10 cellular contexts compared by ENCODE assay signal in the genomic region with DNA sequence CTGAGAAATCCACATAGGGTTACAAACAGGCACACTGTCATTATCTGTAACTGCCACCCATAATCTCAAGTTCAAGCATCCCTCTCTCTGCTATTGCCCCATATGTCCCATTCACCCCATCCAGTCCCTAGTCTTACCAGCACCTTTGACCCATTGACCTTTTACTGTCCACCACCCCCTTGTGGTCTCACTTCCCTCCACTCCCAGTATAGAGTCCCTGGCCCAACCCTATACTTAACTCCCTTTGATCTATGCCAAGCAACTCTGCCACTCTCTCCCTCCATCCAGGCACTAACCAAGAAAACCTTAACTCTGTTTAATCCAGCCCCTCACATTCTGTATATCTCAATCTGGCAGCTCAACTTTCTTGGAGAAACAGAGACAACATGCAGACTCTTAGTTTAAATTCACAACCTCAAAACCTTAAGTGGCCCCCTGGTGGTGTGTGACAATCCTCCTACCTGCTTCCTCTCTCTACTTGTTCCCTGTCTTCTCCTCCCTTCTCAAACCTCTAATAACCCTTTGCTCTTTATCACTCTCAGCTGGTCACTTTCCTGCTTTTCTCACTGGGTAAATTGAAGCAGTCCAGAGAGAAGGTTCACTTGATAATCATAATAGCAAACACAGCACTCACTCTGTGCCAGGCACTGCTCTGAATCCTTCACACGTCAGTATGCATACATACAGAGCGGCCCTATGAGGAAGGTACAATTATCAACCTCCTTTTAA.
DNase-seq lines count a peak whose midpoint lies in the region; ATAC-seq, FAIRE-seq and TF ChIP-seq lines count a peak whose summit lies in the region.
"Had no signal": no experiment of that assay in that cellular context is flagged by ENCODE, and none has a peak within 500 bp of the region (broad histone marks: within the 10 kb centered on the region; RNA-seq: fewer than 3 reads in every experiment).

No MANE protein-coding gene starts in this region.

- no peaks in the 10 kb centered on the region for H3K4me1 ChIP-seq in body of pancreas

- no peak overlapping the region for H3K27ac Mint-ChIP-seq in stimulated activated naive B cell treated with anti-CD40 and anti-IgM and Interleukin-4, amounts not matched to agents 10 μg/mL and 1 μg/mL and 100 μg/mL, for 72 hours
- H3K27ac Mint-ChIP-seq: brain; CD8-positive, alpha-beta T cell had no signal

- intact Hi-C loops in body of pancreas (cut with DNase I): no loop called here

- peak in 6 of 7 experiments; percentile 10 to 42 (median 27) for TF ChIP-seq CTCF in body of pancreas (IDR thresholded peaks at IDR 0.05)

- peaks cover 0 to 5% of the 10 kb centered on the region in 2 donors for H3K4me1 Mint-ChIP-seq in stimulated activated naive B cell treated with anti-CD40 and anti-IgM and Interleukin-4, amounts not matched to agents 10 μg/mL and 1 μg/mL and 100 μg/mL, for 72 hours
- H3K4me1 Mint-ChIP-seq: brain had no signal

- H3K36me3 ChIP-seq in body of pancreas (replicated peaks in 1 of 2; ENCODE audit: insufficient read depth in 1 of 2, low read depth in 2 of 2): no peaks in the 10 kb centered on the region

- no peaks in the 10 kb centered on the region for H3K27me3 Mint-ChIP-seq in stimulated activated naive B cell treated with anti-CD40 and anti-IgM and Interleukin-4, amounts not matched to agents 10 μg/mL and 1 μg/mL and 100 μg/mL, for 72 hours

- FAIRE-seq in GM12892 (lab: Jason Lieb, UNC): no peak

- ATAC-seq in body of pancreas (no peak), HG02973 (IDR thresholded peaks at IDR 0.05; ENCODE audit: unreplicated experiment) (no peak)
- peak; percentile 74 to 76 for ATAC-seq in stimulated activated naive B cell treated with anti-CD40 and anti-IgM and Interleukin-4, amounts not matched to agents 10 μg/mL and 1 μg/mL and 100 μg/mL, for 72 hours (replicated peaks)
- ATAC-seq: CD8-positive, alpha-beta T cell had no signal

- H3K4me3 Mint-ChIP-seq in stimulated activated naive B cell treated with anti-CD40 and anti-IgM and Interleukin-4, amounts not matched to agents 10 μg/mL and 1 μg/mL and 100 μg/mL, for 72 hours: no peak overlapping the region
- H3K4me3 Mint-ChIP-seq: brain; CD8-positive, alpha-beta T cell had no signal

- DNase-seq in activated effector memory CD4-positive, alpha-beta T cell treated with anti-CD3 and anti-CD28 coated beads, Interleukin-2, amount 50 U/mL, for 16 hours: peak; percentile 66
- no peak for DNase-seq in activated effector memory CD4-positive, alpha-beta T cell treated with Interleukin-2 at 50 U/mL for 16 hours
- DNase-seq in MV-4-11 (lab: John Stamatoyannopoulos, UW) (peak; percentile 47), body of pancreas (peak in 3 of 4 donors; percentile 23 to 47 (median 26)), cerebellum (ENCODE audit: low spot score) (no peak), GM12892 (ENCODE audit: insufficient read length) (no peak)
- DNase-seq in stimulated activated naive B cell treated with anti-CD40 and anti-IgM and Interleukin-4, amounts not matched to agents 10 μg/mL and 1 μg/mL and 100 μg/mL, for 72 hours: no peak

- TF ChIP-seq POLR2A in body of pancreas (IDR thresholded peaks at IDR 0.05) (no peak), GM12892 (IDR thresholded peaks at IDR 0.05; ENCODE audit: low read depth, low read length) (no peak)

- H3K36me3 Mint-ChIP-seq in stimulated activated naive B cell treated with anti-CD40 and anti-IgM and Interleukin-4, amounts not matched to agents 10 μg/mL and 1 μg/mL and 100 μg/mL, for 72 hours: peaks cover 31 to 41% of the 10 kb centered on the region in 2 donors
- H3K36me3 Mint-ChIP-seq: brain; CD8-positive, alpha-beta T cell had no signal

- H3K27me3 ChIP-seq in body of pancreas: no peaks in the 10 kb centered on the region

- no peak overlapping the region for H3K4me3 ChIP-seq in body of pancreas

- peaks cover 5 to 8% of the 10 kb centered on the region in 2 donors for H3K9me3 Mint-ChIP-seq in stimulated activated naive B cell treated with anti-CD40 and anti-IgM and Interleukin-4, amounts not matched to agents 10 μg/mL and 1 μg/mL and 100 μg/mL, for 72 hours
- H3K9me3 Mint-ChIP-seq: CD8-positive, alpha-beta T cell had no signal

- H3K9me3 ChIP-seq in body of pancreas: no peaks in the 10 kb centered on the region

- H3K27ac ChIP-seq in body of pancreas: no peak overlapping the region

- 25 to 50% methylated on average over 2 of the region's 2 CpGs for WGBS in body of pancreas, 2 donors

Comparison
In these comparisons a context has a peak if more than half of its experiments do, and no peak if none do; other contexts are left out.
1. DNase-seq: peak in activated effector memory CD4-positive, alpha-beta T cell treated with anti-CD3 and anti-CD28 coated beads, Interleukin-2, amount 50 U/mL, for 16 hours (single experiment), MV-4-11 (single experiment) and body of pancreas (3 of 4); none in activated effector memory CD4-positive, alpha-beta T cell treated with Interleukin-2 at 50 U/mL for 16 hours (single experiment), stimulated activated naive B cell treated with anti-CD40 and anti-IgM and Interleukin-4, amounts not matched to agents 10 μg/mL and 1 μg/mL and 100 μg/mL, for 72 hours (single experiment), cerebellum (single experiment) and GM12892 (single experiment).
2. ATAC-seq: peak in stimulated activated naive B cell treated with anti-CD40 and anti-IgM and Interleukin-4, amounts not matched to agents 10 μg/mL and 1 μg/mL and 100 μg/mL, for 72 hours (2 of 2); none in body of pancreas (single experiment) and HG02973 (single experiment).